ENCODE assay signal across 8 cellular contexts in genomic region chr13:46551410-46552301, GRCh38. TPM values are rescaled to one million over a fixed set of nuclear protein-coding genes. Genes with fewer than 3 reads are reported as not detected.
A peak's percentile ranks its signal among the peaks of the same experiment; 100 is the strongest.
DNase-seq lines count a peak whose midpoint lies in the region; ATAC-seq, FAIRE-seq and TF ChIP-seq lines count a peak whose summit lies in the region.

No MANE protein-coding gene starts in this region.

- H3K27me3 ChIP-seq in K562 (ENCODE audit: control insufficient read depth in 2 of 2, insufficient read depth in 2 of 2, low read length in 2 of 2) (0 out of 5 replicates have a peak, but pooled peaks cover 0 to 2% of the 10 kb centered on the region in 2 experiments), iPS-18a (ENCODE audit: control insufficient read depth, insufficient read depth, low read length) (peaks cover 36% of the 10 kb centered on the region)

- BruUV-seq in K562 (replicated peaks; lab: Mats Ljungman, UMichigan) = no TSS peak

- no peak overlapping the region for H3K4me3 ChIP-seq in K562
- H3K4me3 ChIP-seq in iPS-18a (ENCODE audit: low read length) = peak overlapping the region; percentile 95
- H3K4me3 ChIP-seq in skeletal muscle cell (ENCODE audit: low read depth, low read length) = peak overlapping the region; percentile 95

- no peaks in the 10 kb centered on the region for H4K20me1 ChIP-seq in K562 (replicated peaks; ENCODE audit: control insufficient read depth, insufficient read depth, low read length)

- H3K9me3 ChIP-seq in K562 (replicated peaks; ENCODE audit: control insufficient read depth, insufficient read depth, low read depth, low read length) = no peaks in the 10 kb centered on the region
- no peaks in the 10 kb centered on the region for H3K9me3 ChIP-seq in iPS-18a (ENCODE audit: control insufficient read depth, low read depth, low read length)

- peaks cover 36% of the 10 kb centered on the region for H3K79me2 ChIP-seq in K562 (ENCODE audit: control insufficient read depth, insufficient read depth, low read length)

- TF ChIP-seq CTCF in GM10248 (IDR thresholded peaks at IDR 0.05; ENCODE audit: control extremely low read depth, extremely low read depth, low read depth, missing control alignments) (peak; percentile 87), K562 (IDR thresholded peaks at IDR 0.05 in 2 of 3, conservative IDR thresholded peaks at IDR 0.05 in 1 of 3; ENCODE audit: insufficient read depth in 2 of 3, low read depth in 1 of 3, low read length in 3 of 3) (peak; percentile 70 to 73 (median 71))

- DNase-seq in GM10248 (ENCODE audit: extremely low spot score) (peak; percentile 56), NCI-H128 (lab: John Stamatoyannopoulos, UW; ENCODE audit: unreplicated experiment) (peak; percentile 34), T-helper 2 cell (peak; percentile 36 to 50 (median 46)), K562 (ENCODE audit: extremely low read depth in 1 of 4, low spot score in 3 of 4) (peak; percentile 50 to 71 (median 56)), skeletal muscle cell (ENCODE audit: low read depth) (no peak)

- H3K27ac ChIP-seq in K562 (ENCODE audit: extremely low read depth, low read depth, low read length) (no peak overlapping the region), iPS-18a (ENCODE audit: low read length) (no peak overlapping the region)

- CTCF ChIA-PET in GM10248 (lab: Yijun Ruan, JAX) = interaction anchor here (0.6 to 2.1 kb wide), 55 partner anchors 9 to 202 kb away, joined by 3 to 24 read pairs (median 5); no protein-coding TSS in a partner anchor
- CTCF ChIA-PET in K562 (lab: Yijun Ruan, JAX; ENCODE audit: low intra/inter-chr PET ratio) = interaction anchor here (0.6 to 3.1 kb wide), 2 partner anchors 169 to 888 kb away, joined by 3 to 18 read pairs; no protein-coding TSS in a partner anchor

- H3K36me3 ChIP-seq in K562 (ENCODE audit: control insufficient read depth, insufficient read depth, low read length) (no peaks in the 10 kb centered on the region), iPS-18a (ENCODE audit: control insufficient read depth, low read depth, low read length) (no peaks in the 10 kb centered on the region)

- no peaks in the 10 kb centered on the region for H3K9me1 ChIP-seq in K562 (ENCODE audit: control insufficient read depth, insufficient read depth, low read length)

- H2AFZ ChIP-seq in K562 (ENCODE audit: low read depth, low read length) = peak overlapping the region; percentile 91; the same call in 1 of the 2 replicates

- 24% methylated on average over 21 of the region's 22 CpGs for WGBS in K562 (ENCODE audit: insufficient coverage, low coverage, missing lambda C conversion rate)

- H3K4me1 ChIP-seq in K562 (replicated peaks in 1 of 2; ENCODE audit: control insufficient read depth in 2 of 2, insufficient read depth in 2 of 2, low read length in 2 of 2) (peaks cover 9 to 17% of the 10 kb centered on the region in 2 experiments; a peak in 4 of 5 replicates), iPS-18a (ENCODE audit: control insufficient read depth, low read depth, low read length) (peaks cover 8% of the 10 kb centered on the region)

- H3K9ac ChIP-seq in K562 (ENCODE audit: insufficient read depth in 1 of 2, low read depth in 2 of 2, low read length in 2 of 2) = no peak overlapping the region; a peak in 1 of 4 replicates
- no peak overlapping the region for H3K9ac ChIP-seq in iPS-18a (ENCODE audit: low read length)

- peak; percentile 59 to 71 for TF ChIP-seq RAD21 in K562 (CRISPR knock-in tag; conservative IDR thresholded peaks at IDR 0.05 in 1 of 2, IDR thresholded peaks at IDR 0.05 in 1 of 2)

- peak overlapping the region; percentile 73; the same call in 1 of the 2 replicates for H3K4me2 ChIP-seq in K562 (ENCODE audit: insufficient read depth, low read length)

- peak; percentile 86 for FAIRE-seq in K562 (lab: Jason Lieb, UNC)

- intact Hi-C loops in K562 (cut with micrococcal nuclease) = loop anchor here (1.0 to 5.0 kb wide), 3 partner anchors 59 to 170 kb away; no protein-coding TSS in a partner anchor

- POLR2A ChIA-PET in GM10248 (lab: Yijun Ruan, JAX) (interaction anchor here (0.7 kb wide), 1 partner anchor 8 kb away, joined by 3 read pairs; no protein-coding TSS in a partner anchor), K562 (lab: Yijun Ruan, JAX) (interaction anchor here (0.8 kb wide), 1 partner anchor 184 kb away, joined by 3 read pairs; no protein-coding TSS in a partner anchor)

- TF ChIP-seq EP300 in K562 (IDR thresholded peaks at IDR 0.05; ENCODE audit: low read length) = no peak

- TF ChIP-seq POLR2A in K562 (conservative IDR thresholded peaks at IDR 0.05) = no peak

- in situ Hi-C loops in K562 (cut with MboI) = no loop called here

- peak; percentile 51 for ATAC-seq in K562
- no peak for ATAC-seq in GM19463 (IDR thresholded peaks at IDR 0.05; ENCODE audit: unreplicated experiment)
- ATAC-seq in GM19351 (IDR thresholded peaks at IDR 0.05; ENCODE audit: unreplicated experiment) = no peak

TF ChIP-seq in K562, 482 proteins besides CTCF, POLR2A, EP300 and RAD21 (continues in another document):
- TF ChIP-seq AFF4 (CRISPR knock-in tag; IDR thresholded peaks at IDR 0.05) (no peak), SMC3 (conservative IDR thresholded peaks at IDR 0.05; ENCODE audit: insufficient read depth, low read depth, low read length) (0 out of 2 replicates have a peak, but pooled peaks have one; percentile 20), ELF2 (CRISPR knock-in tag; IDR thresholded peaks at IDR 0.05) (no peak), RFX1 (IDR thresholded peaks at IDR 0.05) (no peak), MYNN (IDR thresholded peaks at IDR 0.05) (no peak), MYNN (CRISPR knock-in tag; IDR thresholded peaks at IDR 0.05) (no peak), ZNF551 (CRISPR knock-in tag; IDR thresholded peaks at IDR 0.05) (no peak), JUN (IDR thresholded peaks at IDR 0.05; ENCODE audit: borderline replicate concordance, low read depth, low read length) (no peak), JUN (CRISPR knock-in tag; IDR thresholded peaks at IDR 0.05; ENCODE audit: borderline replicate concordance) (no peak), CBFA2T3 (IDR thresholded peaks at IDR 0.05) (no peak), EWSR1 (IDR thresholded peaks at IDR 0.05; ENCODE audit: borderline replicate concordance, low read depth, partially characterized antibody) (no peak), HMG20B (CRISPR knock-in tag; IDR thresholded peaks at IDR 0.05) (no peak)
- TF ChIP-seq, protein P1, sequence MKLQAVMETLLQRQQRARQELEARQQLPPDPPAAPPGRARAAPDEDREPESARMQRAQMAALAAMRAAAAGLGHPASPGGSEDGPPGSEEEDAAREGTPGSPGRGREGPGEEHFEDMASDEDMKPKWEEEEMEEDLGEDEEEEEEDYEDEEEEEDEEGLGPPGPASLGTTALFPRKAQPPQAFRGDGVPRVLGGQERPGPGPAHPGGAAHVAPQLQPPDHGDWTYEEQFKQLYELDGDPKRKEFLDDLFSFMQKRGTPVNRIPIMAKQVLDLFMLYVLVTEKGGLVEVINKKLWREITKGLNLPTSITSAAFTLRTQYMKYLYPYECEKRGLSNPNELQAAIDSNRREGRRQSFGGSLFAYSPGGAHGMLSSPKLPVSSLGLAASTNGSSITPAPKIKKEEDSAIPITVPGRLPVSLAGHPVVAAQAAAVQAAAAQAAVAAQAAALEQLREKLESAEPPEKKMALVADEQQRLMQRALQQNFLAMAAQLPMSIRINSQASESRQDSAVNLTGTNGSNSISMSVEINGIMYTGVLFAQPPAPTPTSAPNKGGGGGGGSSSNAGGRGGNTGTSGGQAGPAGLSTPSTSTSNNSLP (IDR thresholded peaks at IDR 0.05; ENCODE audit: borderline replicate concordance, low read depth, low read length) = no peak

RNA-seq across cellular contexts. Expression of gene LRCH1, which starts 1.3 kb away (rescaled TPM):
- total RNA-seq in K562 (2011; cell fraction: chromatin; rRNA removed; ENCODE audit: low replicate concordance) = 23.7 and 30.0 TPM in 2 replicates
- total RNA-seq in K562 (2011; cell fraction: nucleolus; rRNA removed) = 7.5 and 8.8 TPM in 2 replicates
- total RNA-seq in K562 (2011; cell fraction: nucleoplasm; rRNA removed) = 12.5 and 16.9 TPM in 2 replicates
- 2.5 and 3.2 TPM in 2 replicates for total RNA-seq in K562 (2014; rRNA removed)
- total RNA-seq in K562 (2014; rRNA removed; fragmentation: Illumina TruSeq; extraction: Trizol) = 3.7 and 4.3 TPM in 2 replicates
- total RNA-seq in K562 (2015; rRNA removed; fragmentation: Illumina TruSeq; extraction: Trizol) = 3.9 and 4.2 TPM in 2 replicates
- 5.7 and 6.5 TPM in 2 replicates for total RNA-seq in K562 (2021)
- 5.2 and 6.8 TPM in 2 replicates for polyA plus RNA-seq in K562 (2011; rRNA removed)
- 1.7 and 2.8 TPM in 2 replicates for polyA plus RNA-seq in K562 (2011; cell fraction: cytosol; rRNA removed)
- polyA plus RNA-seq in K562 (2011; cell fraction: nucleus; rRNA removed) = 7.5 and 9.0 TPM in 2 replicates
- polyA plus RNA-seq in K562 (2012) = 2.7 and 2.9 TPM in 2 replicates
- polyA plus RNA-seq in K562 (2014; fragmentation: Illumina TruSeq; extraction: Trizol) = 4.1 and 4.7 TPM in 2 replicates
- 1 to 10 TPM; 1.1 to 1.2 TPM for polyA plus RNA-seq in K562 (2014; fragmentation: Nextera tagmentation; extraction: Ambion mirVana)
- 3.3 TPM in 2 replicates for polyA plus RNA-seq in K562 (2014; rRNA removed)
- polyA minus RNA-seq in K562 (2011; rRNA and poly(A)+ RNA removed) = 13.6 and 15.7 TPM in 2 replicates
- polyA minus RNA-seq in K562 (2011; cell fraction: cytosol; rRNA and poly(A)+ RNA removed) = 2.8 and 3.1 TPM in 2 replicates
- polyA minus RNA-seq in K562 (2011; cell fraction: nucleus; rRNA and poly(A)+ RNA removed) = 15.1 and 26.7 TPM in 2 replicates
